ENCODE assay signal across 17 cellular contexts in genomic region chr17:32492281-32492623, GRCh38. TPM values are rescaled to one million over a fixed set of nuclear protein-coding genes. Genes with fewer than 3 reads are reported as not detected.
DNase-seq lines count a peak whose midpoint lies in the region; ATAC-seq and TF ChIP-seq lines count a peak whose summit lies in the region.
"Had no signal": no experiment of that assay in that cellular context is flagged by ENCODE, and none has a peak within 500 bp of the region (broad histone marks: within the 10 kb centered on the region; RNA-seq: fewer than 3 reads in every experiment).

No MANE protein-coding gene starts in this region.

- H3K4me1 Mint-ChIP-seq in natural killer cell, result peaks cover 58 to 63% of the 10 kb centered on the region in 2 donors
- peaks cover 27 to 40% of the 10 kb centered on the region in 2 donors for H3K4me1 Mint-ChIP-seq in natural killer cell treated with Interleukin-12 subunit alpha and Interleukin-12 subunit beta and Interleukin-15 and Interleukin-18, amount 100 ng/mL, for 72 hours (ENCODE audit: low read depth in 2 of 2)
- peaks cover 33 to 53% of the 10 kb centered on the region in 2 donors for H3K4me1 Mint-ChIP-seq in effector memory CD8-positive, alpha-beta T cell (ENCODE audit: low read depth in 2 of 2)

- no peaks in the 10 kb centered on the region for H3K27me3 Mint-ChIP-seq in natural killer cell (ENCODE audit: low read depth in 2 of 2)
- H3K27me3 Mint-ChIP-seq in natural killer cell treated with Interleukin-12 subunit alpha and Interleukin-12 subunit beta and Interleukin-15 and Interleukin-18, amount 100 ng/mL, for 72 hours, result no peaks in the 10 kb centered on the region
- H3K27me3 Mint-ChIP-seq in effector memory CD8-positive, alpha-beta T cell, result no peaks in the 10 kb centered on the region

- no peaks in the 10 kb centered on the region for H3K9me3 Mint-ChIP-seq in natural killer cell
- no peaks in the 10 kb centered on the region for H3K9me3 Mint-ChIP-seq in natural killer cell treated with Interleukin-12 subunit alpha and Interleukin-12 subunit beta and Interleukin-15 and Interleukin-18, amount 100 ng/mL, for 72 hours
- no peaks in the 10 kb centered on the region for H3K9me3 Mint-ChIP-seq in effector memory CD8-positive, alpha-beta T cell

- DNase-seq in natural killer cell, result no peak
- no peak for DNase-seq in natural killer cell treated with Interleukin-12 subunit alpha and Interleukin-12 subunit beta and Interleukin-15 and Interleukin-18, amount 100 ng/mL, for 72 hours (ENCODE audit: low spot score)
- DNase-seq in effector memory CD8-positive, alpha-beta T cell, result no peak
- no peak for DNase-seq in NCI-H2107 (lab: John Stamatoyannopoulos, UW)
- DNase-seq in posterior vena cava (ENCODE audit: low spot score), result no peak
- no peak for DNase-seq in H4 (ENCODE audit: low spot score)
- no peak for DNase-seq in activated effector memory CD4-positive, alpha-beta T cell treated with Interleukin-2 at 50 U/mL for 16 hours
- DNase-seq: BE2C; EL; Karpas-422; NCI-H187; NCI-H82; right lobe of liver; SHP77 treated with DMSO at 0.1 percent for 48 hours; stimulated activated naive CD4-positive, alpha-beta T cell treated with Interleukin-2 at 50 U/mL for 16 hours had no signal

- intact Hi-C loops in natural killer cell (cut with micrococcal nuclease), result no loop called here
- intact Hi-C loops in posterior vena cava (cut with DNase I), result no loop called here

- no peaks in the 10 kb centered on the region for H3K36me3 Mint-ChIP-seq in natural killer cell
- H3K36me3 Mint-ChIP-seq in natural killer cell treated with Interleukin-12 subunit alpha and Interleukin-12 subunit beta and Interleukin-15 and Interleukin-18, amount 100 ng/mL, for 72 hours, result no peaks in the 10 kb centered on the region
- H3K36me3 Mint-ChIP-seq in effector memory CD8-positive, alpha-beta T cell (ENCODE audit: insufficient read depth), result peaks cover 8% of the 10 kb centered on the region

- H3K27ac ChIP-seq in VCaP, result peak overlapping the region; percentile 100; the same call in 1 of the 2 replicates
- H3K27ac ChIP-seq: cardiac muscle cell, right lobe of liver had no signal

- TF ChIP-seq CTCF in natural killer cell (IDR thresholded peaks at IDR 0.05) (no peak), VCaP (conservative IDR thresholded peaks at IDR 0.05) (no peak)

- ATAC-seq in natural killer cell, result no peak
- ATAC-seq in natural killer cell treated with Interleukin-12 subunit alpha and Interleukin-12 subunit beta and Interleukin-15 and Interleukin-18, amount 100 ng/mL, for 72 hours, result no peak
- no peak for ATAC-seq in effector memory CD8-positive, alpha-beta T cell (replicated peaks)

- peak overlapping the region; percentile 71 for H3K4me3 Mint-ChIP-seq in natural killer cell
- no peak overlapping the region for H3K4me3 Mint-ChIP-seq in natural killer cell treated with Interleukin-12 subunit alpha and Interleukin-12 subunit beta and Interleukin-15 and Interleukin-18, amount 100 ng/mL, for 72 hours
- peak overlapping the region; percentile 34 to 55 for H3K4me3 Mint-ChIP-seq in effector memory CD8-positive, alpha-beta T cell

- peak overlapping the region; percentile 68 to 82 for H3K27ac Mint-ChIP-seq in natural killer cell
- peak overlapping the region in 1 of 2 donors; percentile 36 for H3K27ac Mint-ChIP-seq in natural killer cell treated with Interleukin-12 subunit alpha and Interleukin-12 subunit beta and Interleukin-15 and Interleukin-18, amount 100 ng/mL, for 72 hours
- H3K27ac Mint-ChIP-seq in effector memory CD8-positive, alpha-beta T cell, result peak overlapping the region; percentile 53 to 71

RNA-seq across cellular contexts. Expression of gene CDK5R1, which starts 5.5 kb away (rescaled TPM):
- total RNA-seq in natural killer cell, result 10 to 100 TPM in 1 of 3 donors, 1 to 10 TPM in 2; 3.7 to 12.3 (median 7.4) TPM
- 1 to 10 TPM; 3.7 to 5.9 TPM for total RNA-seq in natural killer cell treated with Interleukin-12 subunit alpha and Interleukin-12 subunit beta and Interleukin-15 and Interleukin-18, amount 100 ng/mL, for 72 hours
- total RNA-seq in posterior vena cava, result 1 to 10 TPM in 1 of 2 donors, under 1 TPM in 1; 0.93 to 1.3 TPM
- total RNA-seq in H4 (2014; rRNA removed; shearing (Covaris generic)), result 2.5 and 3.2 TPM in 2 replicates

RNA-seq across cellular contexts. Expression of gene PSMD11, which starts 47.9 kb away (rescaled TPM):
- total RNA-seq in natural killer cell, result 100 to 1,000 TPM in 2 of 3 donors, 10 to 100 TPM in 1; 83.4 to 108 (median 105) TPM
- total RNA-seq in natural killer cell treated with Interleukin-12 subunit alpha and Interleukin-12 subunit beta and Interleukin-15 and Interleukin-18, amount 100 ng/mL, for 72 hours, result 100 to 1,000 TPM; 179 to 203 TPM
- 10 to 100 TPM; 50.1 to 57.0 TPM for total RNA-seq in posterior vena cava
- total RNA-seq in H4 (2014; rRNA removed; shearing (Covaris generic)), result 119 and 172 TPM in 2 replicates
